Comparison of ENCODE assay signal across 8 cellular contexts in the genomic region with DNA sequence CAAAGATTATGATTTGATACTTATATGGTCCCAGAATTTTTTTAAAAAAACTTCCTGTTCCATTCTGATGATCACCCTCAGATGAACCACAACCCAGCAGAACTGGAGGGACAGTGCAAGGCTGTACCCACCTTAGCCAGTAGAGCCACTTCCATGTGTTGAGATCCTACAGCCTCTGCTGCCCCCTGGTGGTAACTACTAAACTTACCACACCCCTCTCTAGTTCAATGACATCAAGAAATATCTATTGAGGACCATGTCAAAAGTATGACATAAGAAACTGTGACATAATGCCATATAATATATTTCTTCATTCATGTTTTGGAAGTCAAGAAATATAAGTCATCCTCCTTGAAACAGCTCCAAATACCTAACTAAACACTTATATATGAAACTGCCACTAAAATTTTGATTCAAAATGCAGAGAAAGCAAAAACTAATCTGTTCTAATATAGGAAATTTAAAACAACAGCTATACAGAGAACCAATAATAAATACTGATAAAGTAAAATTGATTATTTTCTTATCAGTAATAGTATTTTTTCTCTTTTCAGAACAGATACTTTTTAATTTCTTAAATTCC.
DNase-seq lines count a peak whose midpoint lies in the region; ATAC-seq and TF ChIP-seq lines count a peak whose summit lies in the region.

No MANE protein-coding gene starts in this region.

- H3K27me3 ChIP-seq in CD8-positive, alpha-beta T cell (ENCODE audit: insufficient read depth, low read length): no peaks in the 10 kb centered on the region
- no peaks in the 10 kb centered on the region for H3K27me3 ChIP-seq in lung (ENCODE audit: control insufficient read depth, insufficient read depth)

- CTCF ChIA-PET in CD8-positive, alpha-beta T cell (lab: Charles Lee): interaction anchor here (0.6 to 5.9 kb wide), 16 partner anchors 10 to 798 kb away, joined by 3 to 57 read pairs (median 4); no protein-coding TSS in a partner anchor

- no peaks in the 10 kb centered on the region for H3K36me3 ChIP-seq in CD8-positive, alpha-beta T cell (ENCODE audit: insufficient read depth, low read length)
- H3K36me3 ChIP-seq in lung (ENCODE audit: control insufficient read depth in 2 of 2, insufficient read depth in 2 of 2, low read length in 2 of 2): no peaks in the 10 kb centered on the region

- POLR2A ChIA-PET in CD8-positive, alpha-beta T cell (lab: Charles Lee): no interaction called here

- no peaks in the 10 kb centered on the region for H3K36me3 Mint-ChIP-seq in CD8-positive, alpha-beta T cell

- H3K9me3 ChIP-seq in CD8-positive, alpha-beta T cell (ENCODE audit: low read length): no peaks in the 10 kb centered on the region
- no peaks in the 10 kb centered on the region for H3K9me3 ChIP-seq in lung (ENCODE audit: control insufficient read depth in 2 of 2, insufficient read depth in 1 of 2, low read length in 1 of 2)

- H3K27ac ChIP-seq in CD8-positive, alpha-beta T cell (ENCODE audit: low read depth, low read length): no peak overlapping the region
- H3K27ac ChIP-seq in lung (ENCODE audit: low read depth in 1 of 2, low read length in 1 of 2): no peak overlapping the region

- no peaks in the 10 kb centered on the region for H3K4me1 Mint-ChIP-seq in CD8-positive, alpha-beta T cell (ENCODE audit: low read depth)

- intact Hi-C loops in CD8-positive, alpha-beta T cell (cut with DNase I, micrococcal nuclease): loop anchor here (1.0 to 5.0 kb wide), 7 partner anchors 429 to 1101 kb away; no protein-coding TSS in a partner anchor

- DNase-seq in CD8-positive, alpha-beta T cell: peak; percentile 25 to 75 (median 61)
- peak; percentile 65 for DNase-seq in NCI-H526 treated with DMSO at 0.1 percent for 48 hours (lab: John Stamatoyannopoulos, UW)
- peak; percentile 36 to 70 for DNase-seq in activated CD4-positive, alpha-beta T cell treated with anti-CD3 and anti-CD28 coated beads, Interleukin-2, amount 50 U/mL, for 24 hours (ENCODE audit: low read depth in 1 of 2, low spot score in 1 of 2)
- peak; percentile 79 for DNase-seq in ecto neural progenitor cell (ENCODE audit: low spot score)
- DNase-seq in lung (ENCODE audit: low spot score): peak; percentile 79
- peak; percentile 53 for DNase-seq in stimulated activated CD8-positive, alpha-beta memory T cell treated with anti-CD3 and anti-CD28 coated beads, Interleukin-15, amount 100 ng/mL, for 1 hour (ENCODE audit: low read depth)

- H3K27ac Mint-ChIP-seq in CD8-positive, alpha-beta T cell: no peak overlapping the region

- H3K4me3 Mint-ChIP-seq in CD8-positive, alpha-beta T cell: no peak overlapping the region

- TF ChIP-seq CTCF in CD8-positive, alpha-beta T cell (IDR thresholded peaks at IDR 0.05): peak; percentile 78
- peak; percentile 84 for TF ChIP-seq CTCF in lung (IDR thresholded peaks at IDR 0.05; ENCODE audit: control extremely low read depth, extremely low read depth)

- H3K27me3 Mint-ChIP-seq in CD8-positive, alpha-beta T cell (ENCODE audit: low read depth): peaks cover 8% of the 10 kb centered on the region

- no peaks in the 10 kb centered on the region for H3K4me1 ChIP-seq in CD8-positive, alpha-beta T cell (ENCODE audit: insufficient read depth, low read length)
- no peaks in the 10 kb centered on the region for H3K4me1 ChIP-seq in lung (ENCODE audit: control insufficient read depth in 2 of 2, insufficient read depth in 2 of 2, low read length in 2 of 2)

- peak; percentile 88 for ATAC-seq in CD8-positive, alpha-beta T cell
- ATAC-seq in GM19351 (IDR thresholded peaks at IDR 0.05; ENCODE audit: unreplicated experiment): peak; percentile 100
- ATAC-seq in HG03432 (IDR thresholded peaks at IDR 0.05; ENCODE audit: unreplicated experiment): peak; percentile 99
- ATAC-seq in lung (ENCODE audit: insufficient read depth, low FRiP score): peak; percentile 92

- no peaks in the 10 kb centered on the region for H3K9me3 Mint-ChIP-seq in CD8-positive, alpha-beta T cell

- no peak overlapping the region for H3K4me3 ChIP-seq in CD8-positive, alpha-beta T cell (ENCODE audit: low read depth, low read length)
- no peak overlapping the region for H3K4me3 ChIP-seq in lung
